11 cellular contexts compared by ENCODE assay signal in the genomic region with DNA sequence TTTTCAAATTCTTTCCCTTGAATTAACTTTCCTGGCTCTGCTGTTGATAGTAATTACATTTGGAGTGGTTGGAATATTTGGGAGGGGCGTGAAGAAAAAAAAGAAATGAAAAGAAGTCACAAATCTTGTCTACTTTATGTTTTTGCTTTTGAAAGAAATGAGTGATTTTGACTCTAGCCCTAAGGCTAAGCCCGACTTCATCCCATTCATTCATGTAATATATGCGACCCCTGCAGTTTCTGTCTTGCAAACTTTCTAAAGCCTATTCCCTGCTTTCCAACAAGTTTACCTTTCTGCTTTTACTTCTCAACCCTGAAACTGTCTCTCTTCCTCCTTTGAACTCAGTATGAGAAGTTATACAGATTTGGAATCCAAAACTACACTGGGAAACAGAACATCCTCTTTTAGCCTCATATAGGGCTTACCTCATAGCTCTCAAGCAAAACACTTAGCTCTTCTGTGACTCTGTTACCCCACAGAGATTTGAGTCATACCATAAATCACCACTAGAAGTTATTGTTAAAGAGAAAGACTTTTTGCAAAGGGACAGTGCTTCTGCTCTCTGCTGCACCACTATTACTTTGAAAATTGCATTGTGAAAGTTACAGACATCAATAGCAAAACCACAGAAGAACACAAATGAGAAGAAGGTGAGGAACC. TPM values are rescaled to one million over a fixed set of nuclear protein-coding genes. Genes with fewer than 3 reads are reported as not detected.
A peak's percentile ranks its signal among the peaks of the same experiment; 100 is the strongest.
DNase-seq lines count a peak whose midpoint lies in the region; ATAC-seq and TF ChIP-seq lines count a peak whose summit lies in the region.
"Had no signal": no experiment of that assay in that cellular context is flagged by ENCODE, and none has a peak within 500 bp of the region (broad histone marks: within the 10 kb centered on the region; RNA-seq: fewer than 3 reads in every experiment).

No MANE protein-coding gene starts in this region.

- H3K36me3 ChIP-seq in GM23248 (ENCODE audit: low read depth) (no peaks in the 10 kb centered on the region), RWPE2 (ENCODE audit: low read depth) (no peaks in the 10 kb centered on the region)
- H3K36me3 ChIP-seq: right lobe of liver had no signal

- H4K20me1 ChIP-seq in GM23248 (ENCODE audit: insufficient read depth): no peaks in the 10 kb centered on the region

- no peaks in the 10 kb centered on the region for H3K79me2 ChIP-seq in GM23248 (ENCODE audit: insufficient read depth)

- peaks cover 58% of the 10 kb centered on the region for H3K27me3 Mint-ChIP-seq in nephron progenitor cell (ENCODE audit: low read depth, poor library complexity)

- peak; percentile 17 for DNase-seq in AG04449 (ENCODE audit: low read depth, low spot score)
- DNase-seq in GM23248: peak; percentile 63
- DNase-seq in RWPE2 (ENCODE audit: low spot score): no peak
- DNase-seq in foreskin keratinocyte: peak in 1 of 2 donors; percentile 45
- DNase-seq in nephron progenitor cell: no peak
- DNase-seq in NCI-H2107 (lab: John Stamatoyannopoulos, UW): no peak
- DNase-seq in HuH-7 (ENCODE audit: low spot score): no peak
- no peak for DNase-seq in NCI-H524 treated with DMSO at 0.1 percent for 48 hours (lab: John Stamatoyannopoulos, UW)
- DNase-seq: activated naive CD4-positive, alpha-beta T cell treated with anti-CD3 and anti-CD28 coated beads, Interleukin-2, amount 50 U/mL, for 16 hours; hypothalamus; right lobe of liver had no signal

- no peaks in the 10 kb centered on the region for H3F3A ChIP-seq in GM23248 (ENCODE audit: insufficient read depth)

- peaks cover 11% of the 10 kb centered on the region for H3K4me1 Mint-ChIP-seq in nephron progenitor cell

- no peaks in the 10 kb centered on the region for H3K9me2 ChIP-seq in GM23248 (ENCODE audit: insufficient read depth)

- H3K27me3 ChIP-seq in GM23248 (replicated peaks; ENCODE audit: insufficient read depth) (0 out of 2 replicates have a peak, but pooled peaks cover 4% of the 10 kb centered on the region), RWPE2 (ENCODE audit: insufficient read depth, poor library complexity, severe bottlenecking) (no peaks in the 10 kb centered on the region), foreskin keratinocyte (no peaks in the 10 kb centered on the region)

- 33 to 42% methylated on average over 3 of the region's 3 CpGs for WGBS in GM23248 (ENCODE audit: low coverage in 1 of 2, low lambda C conversion rate in 2 of 2, missing lambda C conversion rate in 2 of 2), 2 experiments

- H3K4me2 ChIP-seq in GM23248 (ENCODE audit: unreplicated experiment): no peak overlapping the region

- H3K4me3 ChIP-seq in AG04449 (ENCODE audit: low read depth, low read length) (no peak overlapping the region), GM23248 (no peak overlapping the region), RWPE2 (ENCODE audit: severe bottlenecking) (no peak overlapping the region)
- H3K4me3 ChIP-seq: right lobe of liver had no signal

- TF ChIP-seq CTCF in AG04449 (IDR thresholded peaks at IDR 0.05; ENCODE audit: insufficient read depth, low read length, missing control alignments) (no peak), RWPE2 (IDR thresholded peaks at IDR 0.05; ENCODE audit: poor library complexity, severe bottlenecking) (no peak), foreskin keratinocyte (conservative IDR thresholded peaks at IDR 0.05) (no peak), nephron progenitor cell (IDR thresholded peaks at IDR 0.05) (no peak)

- peaks cover 9% of the 10 kb centered on the region for H3K4me1 ChIP-seq in GM23248 (ENCODE audit: insufficient read depth)
- no peaks in the 10 kb centered on the region for H3K4me1 ChIP-seq in RWPE2 (ENCODE audit: insufficient read depth, poor library complexity, severe bottlenecking)
- peaks cover 5% of the 10 kb centered on the region for H3K4me1 ChIP-seq in foreskin keratinocyte

- H3K9ac ChIP-seq in GM23248: no peak overlapping the region

- H3K27ac ChIP-seq in GM23248: no peak overlapping the region
- H3K27ac ChIP-seq in RWPE2 (ENCODE audit: poor library complexity, severe bottlenecking): no peak overlapping the region
- H3K27ac ChIP-seq in foreskin keratinocyte: no peak overlapping the region
- H3K27ac ChIP-seq: right lobe of liver had no signal

- POLR2A ChIA-PET in AG04449 (lab: Yijun Ruan, JAX): no interaction called here

- in situ Hi-C loops in GM23248 (cut with MboI): no loop called here

- ATAC-seq in RWPE2 (ENCODE audit: low read depth) (0 out of 3 replicates have a peak, but pooled peaks have one; percentile 27), foreskin keratinocyte (peak; percentile 36)

- no peak overlapping the region for H3K27ac Mint-ChIP-seq in nephron progenitor cell

- no peaks in the 10 kb centered on the region for H3K9me3 Mint-ChIP-seq in nephron progenitor cell

- H2AFZ ChIP-seq in GM23248: no peak overlapping the region

- H3K9me3 ChIP-seq in GM23248 (ENCODE audit: low read depth): no peaks in the 10 kb centered on the region
- H3K9me3 ChIP-seq in RWPE2 (ENCODE audit: severe bottlenecking): no peaks in the 10 kb centered on the region
- H3K9me3 ChIP-seq: right lobe of liver had no signal

- H3K4me3 Mint-ChIP-seq in nephron progenitor cell: no peak overlapping the region

- CTCF ChIA-PET in AG04449 (lab: Yijun Ruan, JAX): interaction anchor here (1.1 to 2.1 kb wide), 3 partner anchors 13 to 400 kb away, joined by 3 to 8 read pairs (median 3); no protein-coding TSS in a partner anchor

- H3K36me3 Mint-ChIP-seq in nephron progenitor cell (ENCODE audit: low read depth): no peaks in the 10 kb centered on the region

RNA-seq across cellular contexts. Expression of gene CFAP95, which starts 1.6 kb away (rescaled TPM):
- not detected in 2 replicates for total RNA-seq in GM23248 (2014; rRNA removed; shearing (Covaris generic))
- polyA plus RNA-seq in GM23248 (2016; fragmentation: Nextera tagmentation; extraction: Ambion mirVana) (0.39 TPM in 1 of 2 replicates, not detected in the other), foreskin keratinocyte (0.26 TPM in 1 of 2 replicates, not detected in the other)
- total RNA-seq in foreskin keratinocyte: not detected in 2 replicates
- total RNA-seq: right lobe of liver had no signal

Comparison
In these comparisons a context has a peak if more than half of its experiments do, and no peak if none do; other contexts are left out.
1. DNase-seq: peak in AG04449 (single experiment) and GM23248 (single experiment); none in RWPE2 (single experiment), nephron progenitor cell (single experiment), NCI-H2107 (single experiment), HuH-7 (single experiment) and NCI-H524 treated with DMSO at 0.1 percent for 48 hours (single experiment).